19 cellular contexts compared by ENCODE assay signal in genomic region chr20:61720348-61720696, GRCh38.
DNase-seq lines count a peak whose midpoint lies in the region; ATAC-seq and TF ChIP-seq lines count a peak whose summit lies in the region.
"Had no signal": no experiment of that assay in that cellular context is flagged by ENCODE, and none has a peak within 500 bp of the region (broad histone marks: within the 10 kb centered on the region; RNA-seq: fewer than 3 reads in every experiment).

No MANE protein-coding gene starts in this region.

- no peaks in the 10 kb centered on the region for H4K20me1 ChIP-seq in BLaER1 treated with 17β-estradiol and CSF1 and Interleukin-3, amounts not matched to agents 10 nM and 100 nM
- no peaks in the 10 kb centered on the region for H4K20me1 ChIP-seq in PC-3 (ENCODE audit: low read length)

- H2AFZ ChIP-seq in PC-3 (ENCODE audit: low read length) = no peak overlapping the region
- H2AFZ ChIP-seq: parathyroid adenoma had no signal

- peaks cover 10 to 60% (median 32%) of the 10 kb centered on the region in 10 experiments; a peak in 18 of 20 replicates for H3K4me1 ChIP-seq in BLaER1 treated with 17β-estradiol and CSF1 and Interleukin-3, amounts not matched to agents 10 nM and 100 nM
- H3K4me1 ChIP-seq in testis = no peaks in the 10 kb centered on the region
- H3K4me1 ChIP-seq in PC-3 (ENCODE audit: insufficient read depth, low read length) = no peaks in the 10 kb centered on the region
- H3K4me1 ChIP-seq: ascending aorta, parathyroid adenoma, right atrium auricular region had no signal

- no peaks in the 10 kb centered on the region for H3K36me3 Mint-ChIP-seq in CD4-positive, alpha-beta T cell (ENCODE audit: low read depth)
- peaks cover 3% of the 10 kb centered on the region for H3K36me3 Mint-ChIP-seq in activated CD8-positive, alpha-beta T cell treated with anti-CD3 and anti-CD28 coated beads, Interleukin-2, amount 10 ng/mL, durations not matched to agents 7 days and 5 days (ENCODE audit: low read depth)
- H3K36me3 Mint-ChIP-seq in immature natural killer cell = no peaks in the 10 kb centered on the region
- H3K36me3 Mint-ChIP-seq: stimulated activated memory B cell treated with anti-CD40 and anti-IgM and Interleukin-4, amounts not matched to agents 10 μg/mL and 1 μg/mL and 100 μg/mL, for 72 hours had no signal

- no peaks in the 10 kb centered on the region for H3F3A ChIP-seq in PC-3 (ENCODE audit: low read length, unreplicated experiment)

- no peak for ATAC-seq in CD4-positive, alpha-beta T cell (ENCODE audit: poor library complexity)
- ATAC-seq in activated CD8-positive, alpha-beta T cell treated with anti-CD3 and anti-CD28 coated beads, Interleukin-2, amount 10 ng/mL, durations not matched to agents 7 days and 5 days = no peak
- no peak for ATAC-seq in PC-3
- ATAC-seq: Panc1; stimulated activated memory B cell treated with anti-CD40 and anti-IgM and Interleukin-4, amounts not matched to agents 10 μg/mL and 1 μg/mL and 100 μg/mL, for 72 hours had no signal

- 60 to 63% methylated on average over 4 of the region's 4 CpGs for WGBS in testis, 2 donors

- H3K27ac Mint-ChIP-seq in CD4-positive, alpha-beta T cell = peak overlapping the region; percentile 83
- peak overlapping the region; percentile 85 for H3K27ac Mint-ChIP-seq in activated CD8-positive, alpha-beta T cell treated with anti-CD3 and anti-CD28 coated beads, Interleukin-2, amount 10 ng/mL, durations not matched to agents 7 days and 5 days
- peak overlapping the region in 3 of 6 donors; percentile 91 to 96 (median 93) for H3K27ac Mint-ChIP-seq in immature natural killer cell
- H3K27ac Mint-ChIP-seq: stimulated activated memory B cell treated with anti-CD40 and anti-IgM and Interleukin-4, amounts not matched to agents 10 μg/mL and 1 μg/mL and 100 μg/mL, for 72 hours had no signal

- H3K9ac ChIP-seq in BLaER1 treated with 17β-estradiol and CSF1 and Interleukin-3, amounts not matched to agents 10 nM and 100 nM = no peak overlapping the region
- no peak overlapping the region for H3K9ac ChIP-seq in PC-3 (ENCODE audit: low read length)
- H3K9ac ChIP-seq: parathyroid adenoma had no signal

- no peaks in the 10 kb centered on the region for H3K9me3 Mint-ChIP-seq in CD4-positive, alpha-beta T cell
- peaks cover 1% of the 10 kb centered on the region for H3K9me3 Mint-ChIP-seq in activated CD8-positive, alpha-beta T cell treated with anti-CD3 and anti-CD28 coated beads, Interleukin-2, amount 10 ng/mL, durations not matched to agents 7 days and 5 days (ENCODE audit: insufficient read depth)
- peaks cover 0 to 3% (median 0%) of the 10 kb centered on the region in 6 donors for H3K9me3 Mint-ChIP-seq in immature natural killer cell
- H3K9me3 Mint-ChIP-seq: stimulated activated memory B cell treated with anti-CD40 and anti-IgM and Interleukin-4, amounts not matched to agents 10 μg/mL and 1 μg/mL and 100 μg/mL, for 72 hours had no signal

- H3K9me2 ChIP-seq in PC-3 (replicated peaks; ENCODE audit: low read length) = no peaks in the 10 kb centered on the region

- peaks cover 6 to 17% (median 11%) of the 10 kb centered on the region in 11 experiments; a peak in 20 of 22 replicates for H3K9me3 ChIP-seq in BLaER1 treated with 17β-estradiol and CSF1 and Interleukin-3, amounts not matched to agents 10 nM and 100 nM (replicated peaks in 1 of 11)
- peaks cover 6% of the 10 kb centered on the region for H3K9me3 ChIP-seq in CD4-positive, alpha-beta T cell (ENCODE audit: control insufficient read depth, low read length)
- H3K9me3 ChIP-seq in testis = no peaks in the 10 kb centered on the region
- H3K9me3 ChIP-seq in PC-3 (ENCODE audit: low read length) = no peaks in the 10 kb centered on the region

- no peak overlapping the region for H3K27ac ChIP-seq in BLaER1 treated with 17β-estradiol and CSF1 and Interleukin-3, amounts not matched to agents 10 nM and 100 nM
- no peak overlapping the region for H3K27ac ChIP-seq in CD4-positive, alpha-beta T cell (ENCODE audit: low read depth, low read length)
- no peak overlapping the region for H3K27ac ChIP-seq in testis
- H3K27ac ChIP-seq in PC-3 (ENCODE audit: low read length) = no peak overlapping the region
- H3K27ac ChIP-seq: ascending aorta, parathyroid adenoma, right atrium auricular region, thoracic aorta had no signal

- H3K4me1 Mint-ChIP-seq in CD4-positive, alpha-beta T cell (ENCODE audit: low read depth) = peaks cover 10% of the 10 kb centered on the region
- H3K4me1 Mint-ChIP-seq in activated CD8-positive, alpha-beta T cell treated with anti-CD3 and anti-CD28 coated beads, Interleukin-2, amount 10 ng/mL, durations not matched to agents 7 days and 5 days (ENCODE audit: low read depth) = peaks cover 13% of the 10 kb centered on the region
- H3K4me1 Mint-ChIP-seq in immature natural killer cell = peaks cover 19 to 23% of the 10 kb centered on the region in 2 donors

- no peak overlapping the region for H3K4me3 Mint-ChIP-seq in CD4-positive, alpha-beta T cell
- peak overlapping the region; percentile 75 for H3K4me3 Mint-ChIP-seq in activated CD8-positive, alpha-beta T cell treated with anti-CD3 and anti-CD28 coated beads, Interleukin-2, amount 10 ng/mL, durations not matched to agents 7 days and 5 days
- peak overlapping the region; percentile 83 to 92 (median 86) for H3K4me3 Mint-ChIP-seq in immature natural killer cell

- no TSS peak for BruUV-seq in PC-3 (replicated peaks; lab: Mats Ljungman, UMichigan)

- POLR2A ChIA-PET in CD4-positive, alpha-beta T cell (lab: Charles Lee) = no interaction called here
- POLR2A ChIA-PET in activated CD8-positive, alpha-beta T cell treated with anti-CD3 and anti-CD28 coated beads, Interleukin-2, amount 10 ng/mL, durations not matched to agents 7 days and 5 days (lab: Charles Lee) = no interaction called here
- POLR2A ChIA-PET in PC-3 (lab: Charles Lee; ENCODE audit: unreplicated experiment) = no interaction called here

- CTCF ChIA-PET in CD4-positive, alpha-beta T cell (lab: Charles Lee) = no interaction called here
- CTCF ChIA-PET in activated CD8-positive, alpha-beta T cell treated with anti-CD3 and anti-CD28 coated beads, Interleukin-2, amount 10 ng/mL, durations not matched to agents 7 days and 5 days (lab: Charles Lee) = no interaction called here
- CTCF ChIA-PET in PC-3 (lab: Charles Lee) = no interaction called here

- H3K27me3 Mint-ChIP-seq in CD4-positive, alpha-beta T cell = no peaks in the 10 kb centered on the region
- no peaks in the 10 kb centered on the region for H3K27me3 Mint-ChIP-seq in activated CD8-positive, alpha-beta T cell treated with anti-CD3 and anti-CD28 coated beads, Interleukin-2, amount 10 ng/mL, durations not matched to agents 7 days and 5 days (ENCODE audit: low read depth)
- peaks cover 3 to 7% (median 3%) of the 10 kb centered on the region in 3 donors for H3K27me3 Mint-ChIP-seq in immature natural killer cell (ENCODE audit: low read depth in 3 of 3)

- no peak for TF ChIP-seq CTCF in CD4-positive, alpha-beta T cell (IDR thresholded peaks at IDR 0.05)
- TF ChIP-seq CTCF in testis (IDR thresholded peaks at IDR 0.05) (no peak), PC-3 (conservative IDR thresholded peaks at IDR 0.05; ENCODE audit: low read depth, low read length) (no peak)

- H3K4me3 ChIP-seq in BLaER1 treated with 17β-estradiol and CSF1 and Interleukin-3, amounts not matched to agents 10 nM and 100 nM = no peak overlapping the region
- no peak overlapping the region for H3K4me3 ChIP-seq in testis
- no peak overlapping the region for H3K4me3 ChIP-seq in PC-3 (ENCODE audit: low read length)
- H3K4me3 ChIP-seq: ascending aorta, thoracic aorta had no signal

- intact Hi-C loops in CD4-positive, alpha-beta T cell (cut with DNase I, micrococcal nuclease) = no loop called here
- intact Hi-C loops in testis (cut with DNase I; ENCODE audit: low total_unique reads) = no loop called here
- intact Hi-C loops in PC-3 (cut with micrococcal nuclease) = no loop called here

- DNase-seq in CD4-positive, alpha-beta T cell = no peak
- no peak for DNase-seq in activated CD8-positive, alpha-beta T cell treated with anti-CD3 and anti-CD28 coated beads, Interleukin-2, amount 10 ng/mL, durations not matched to agents 7 days and 5 days
- DNase-seq in immature natural killer cell = no peak
- no peak for DNase-seq in testis
- DNase-seq in PC-3 = no peak
- DNase-seq in A172 (ENCODE audit: low spot score) = no peak
- DNase-seq: caudate nucleus, GDM1, KG1, NCI-H1436 treated with DMSO at 0.1 percent for 48 hours, NCI-H524, SIG-M5 had no signal

- H3K79me2 ChIP-seq in PC-3 (ENCODE audit: low read length) = no peaks in the 10 kb centered on the region
- H3K79me2 ChIP-seq: parathyroid adenoma had no signal

- H3K27me3 ChIP-seq in BLaER1 treated with 17β-estradiol and CSF1 and Interleukin-3, amounts not matched to agents 10 nM and 100 nM = no peaks in the 10 kb centered on the region
- H3K27me3 ChIP-seq in CD4-positive, alpha-beta T cell (ENCODE audit: control insufficient read depth, insufficient read depth, low read length) = no peaks in the 10 kb centered on the region
- no peaks in the 10 kb centered on the region for H3K27me3 ChIP-seq in testis
- H3K27me3 ChIP-seq in PC-3 (ENCODE audit: low read length) = peaks cover 48% of the 10 kb centered on the region
- H3K27me3 ChIP-seq: ascending aorta, right atrium auricular region had no signal

- H3K36me3 ChIP-seq in BLaER1 treated with 17β-estradiol and CSF1 and Interleukin-3, amounts not matched to agents 10 nM and 100 nM = no peaks in the 10 kb centered on the region
- H3K36me3 ChIP-seq in testis (ENCODE audit: low read depth, missing control alignments) = no peaks in the 10 kb centered on the region
- H3K36me3 ChIP-seq in PC-3 (ENCODE audit: low read depth, low read length) = no peaks in the 10 kb centered on the region
- H3K36me3 ChIP-seq: ascending aorta, right atrium auricular region, thoracic aorta had no signal

- peak overlapping the region in 9 of 11 experiments; percentile 46 to 65 (median 60); a peak in 16 of 22 replicates for H3K4me2 ChIP-seq in BLaER1 treated with 17β-estradiol and CSF1 and Interleukin-3, amounts not matched to agents 10 nM and 100 nM
- no peak overlapping the region for H3K4me2 ChIP-seq in PC-3 (ENCODE audit: low read length)

- TF ChIP-seq POLR2A in testis (IDR thresholded peaks at IDR 0.05) = no peak
